ENCODE assay signal across 17 cellular contexts in genomic region chr2:196442211-196442610, GRCh38.
DNase-seq lines count a peak whose midpoint lies in the region; ATAC-seq and TF ChIP-seq lines count a peak whose summit lies in the region.
"Had no signal": no experiment of that assay in that cellular context is flagged by ENCODE, and none has a peak within 500 bp of the region (broad histone marks: within the 10 kb centered on the region; RNA-seq: fewer than 3 reads in every experiment).

No MANE protein-coding gene starts in this region.

- H3K4me3 ChIP-seq in fibroblast of the aortic adventitia (ENCODE audit: low read depth, low read length): no peak overlapping the region
- H3K4me3 ChIP-seq: BLaER1 treated with 17β-estradiol and CSF1 and Interleukin-3, amounts not matched to agents 10 nM and 100 nM had no signal

- DNase-seq in GM04504 (ENCODE audit: low read depth) (peak; percentile 3), RPMI7951 (ENCODE audit: low read depth) (peak; percentile 52), fibroblast of the aortic adventitia (ENCODE audit: low read depth) (peak; percentile 27), DMS 273 (lab: John Stamatoyannopoulos, UW; ENCODE audit: unreplicated experiment) (no peak), GF-D8 (lab: John Stamatoyannopoulos, UW) (no peak)
- DNase-seq in activated CD4-positive, alpha-beta T cell treated with anti-CD3 and anti-CD28 coated beads, Interleukin-2, amount 50 U/mL, for 48 hours: no peak
- DNase-seq: CD8-positive, alpha-beta memory T cell; DMS79 treated with DMSO at 0.1 percent for 48 hours; H7; NCI-H1105 treated with DMSO at 0.1 percent for 48 hours; NCI-H1694 treated with DMSO at 0.1 percent for 48 hours; NCI-H2107; NCI-H69; NK-92 treated with Interleukin-12 subunit alpha and Interleukin-12 subunit beta, amount 100 ng/mL, for 24 hours; OCI-M1 had no signal

- no peak for ATAC-seq in GM19397 (IDR thresholded peaks at IDR 0.05; ENCODE audit: unreplicated experiment)

- TF ChIP-seq CTCF in fibroblast of the aortic adventitia (IDR thresholded peaks at IDR 0.05; ENCODE audit: insufficient read depth, low read length): no peak

Comparison
In these comparisons a context has a peak if more than half of its experiments do, and no peak if none do; other contexts are left out.
1. DNase-seq: peak in GM04504 (single experiment), RPMI7951 (single experiment) and fibroblast of the aortic adventitia (single experiment); none in DMS 273 (single experiment), activated CD4-positive, alpha-beta T cell treated with anti-CD3 and anti-CD28 coated beads, Interleukin-2, amount 50 U/mL, for 48 hours (0 of 2) and GF-D8 (single experiment).